In the genomic region with DNA sequence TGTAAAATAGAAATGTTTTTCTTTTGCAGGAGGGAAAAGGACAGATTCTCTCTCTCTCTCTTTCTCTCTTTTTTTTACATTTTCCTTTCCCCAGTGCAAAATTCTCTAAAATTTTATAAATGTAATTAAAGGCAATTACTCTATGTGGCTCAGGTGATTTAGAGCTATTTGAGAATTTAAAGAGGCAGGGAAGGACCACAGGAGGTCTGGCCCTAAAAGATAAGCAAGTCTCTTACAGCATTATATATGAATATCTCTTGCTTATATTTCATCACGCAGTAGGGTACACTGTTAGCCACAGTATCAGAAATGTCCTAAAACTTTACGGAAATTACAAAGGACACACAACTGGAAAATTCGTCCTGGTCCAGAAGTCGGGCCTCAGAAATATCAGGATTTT, we compare ENCODE assay signal across 1 cellular context.
TF ChIP-seq lines count a peak whose summit lies in the region.

No MANE protein-coding gene starts in this region.

TF ChIP-seq in HCT116, 20 proteins besides CTCF, POLR2A, EP300 and RAD21 (continued from another document):
- TF ChIP-seq, protein P1, sequence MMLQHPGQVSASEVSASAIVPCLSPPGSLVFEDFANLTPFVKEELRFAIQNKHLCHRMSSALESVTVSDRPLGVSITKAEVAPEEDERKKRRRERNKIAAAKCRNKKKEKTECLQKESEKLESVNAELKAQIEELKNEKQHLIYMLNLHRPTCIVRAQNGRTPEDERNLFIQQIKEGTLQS (IDR thresholded peaks at IDR 0.05) = no peak
- TF ChIP-seq JUND (IDR thresholded peaks at IDR 0.05) (no peak), FOSL1 (IDR thresholded peaks at IDR 0.05; ENCODE audit: low read depth) (no peak), EZH2 (IDR thresholded peaks at IDR 0.05) (no peak), SP1 (IDR thresholded peaks at IDR 0.05; ENCODE audit: low read depth) (no peak), SRF (IDR thresholded peaks at IDR 0.05; ENCODE audit: low read depth) (no peak), EGR1 (IDR thresholded peaks at IDR 0.05; ENCODE audit: low read depth) (no peak), ZFX (IDR thresholded peaks at IDR 0.05) (no peak)
- TF ChIP-seq, protein P2, sequence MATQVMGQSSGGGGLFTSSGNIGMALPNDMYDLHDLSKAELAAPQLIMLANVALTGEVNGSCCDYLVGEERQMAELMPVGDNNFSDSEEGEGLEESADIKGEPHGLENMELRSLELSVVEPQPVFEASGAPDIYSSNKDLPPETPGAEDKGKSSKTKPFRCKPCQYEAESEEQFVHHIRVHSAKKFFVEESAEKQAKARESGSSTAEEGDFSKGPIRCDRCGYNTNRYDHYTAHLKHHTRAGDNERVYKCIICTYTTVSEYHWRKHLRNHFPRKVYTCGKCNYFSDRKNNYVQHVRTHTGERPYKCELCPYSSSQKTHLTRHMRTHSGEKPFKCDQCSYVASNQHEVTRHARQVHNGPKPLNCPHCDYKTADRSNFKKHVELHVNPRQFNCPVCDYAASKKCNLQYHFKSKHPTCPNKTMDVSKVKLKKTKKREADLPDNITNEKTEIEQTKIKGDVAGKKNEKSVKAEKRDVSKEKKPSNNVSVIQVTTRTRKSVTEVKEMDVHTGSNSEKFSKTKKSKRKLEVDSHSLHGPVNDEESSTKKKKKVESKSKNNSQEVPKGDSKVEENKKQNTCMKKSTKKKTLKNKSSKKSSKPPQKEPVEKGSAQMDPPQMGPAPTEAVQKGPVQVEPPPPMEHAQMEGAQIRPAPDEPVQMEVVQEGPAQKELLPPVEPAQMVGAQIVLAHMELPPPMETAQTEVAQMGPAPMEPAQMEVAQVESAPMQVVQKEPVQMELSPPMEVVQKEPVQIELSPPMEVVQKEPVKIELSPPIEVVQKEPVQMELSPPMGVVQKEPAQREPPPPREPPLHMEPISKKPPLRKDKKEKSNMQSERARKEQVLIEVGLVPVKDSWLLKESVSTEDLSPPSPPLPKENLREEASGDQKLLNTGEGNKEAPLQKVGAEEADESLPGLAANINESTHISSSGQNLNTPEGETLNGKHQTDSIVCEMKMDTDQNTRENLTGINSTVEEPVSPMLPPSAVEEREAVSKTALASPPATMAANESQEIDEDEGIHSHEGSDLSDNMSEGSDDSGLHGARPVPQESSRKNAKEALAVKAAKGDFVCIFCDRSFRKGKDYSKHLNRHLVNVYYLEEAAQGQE (IDR thresholded peaks at IDR 0.05; ENCODE audit: low read depth) = no peak
- TF ChIP-seq, protein P3, sequence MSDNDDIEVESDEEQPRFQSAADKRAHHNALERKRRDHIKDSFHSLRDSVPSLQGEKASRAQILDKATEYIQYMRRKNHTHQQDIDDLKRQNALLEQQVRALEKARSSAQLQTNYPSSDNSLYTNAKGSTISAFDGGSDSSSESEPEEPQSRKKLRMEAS (IDR thresholded peaks at IDR 0.05) = no peak
